In the genomic region with DNA sequence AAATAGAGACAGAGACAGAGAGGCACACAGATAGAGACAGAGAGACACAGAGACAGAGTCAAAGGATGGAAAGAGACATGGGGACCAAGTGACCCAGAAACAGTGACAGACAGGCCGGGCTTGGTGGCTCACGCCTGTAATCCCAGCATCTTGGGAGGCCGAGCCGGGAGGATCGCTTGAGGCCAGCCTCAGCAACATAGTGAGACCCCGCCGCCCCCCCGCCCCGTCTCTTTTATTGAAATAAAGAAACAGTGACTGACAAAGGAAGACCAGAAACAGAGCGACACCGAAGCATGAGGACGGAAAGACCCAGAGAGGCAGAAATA, we compare ENCODE assay signal across 8 cellular contexts. TPM values are rescaled to one million over a fixed set of nuclear protein-coding genes. Genes with fewer than 3 reads are reported as not detected.
DNase-seq lines count a peak whose midpoint lies in the region; ATAC-seq and TF ChIP-seq lines count a peak whose summit lies in the region.

No MANE protein-coding gene starts in this region.

- peak overlapping the region in 1 of 2 experiments; percentile 5 for H3K23ac ChIP-seq in mesenchymal stem cell (ENCODE audit: low read length in 2 of 2)

- peak overlapping the region in 1 of 2 experiments; percentile 77 for H2BK12ac ChIP-seq in mesenchymal stem cell (ENCODE audit: low read length in 2 of 2)

- H3K27ac Mint-ChIP-seq in activated T-cell treated with anti-CD3 and anti-CD28 coated beads, Interleukin-2, amount 50 U/mL, for 72 hours = no peak overlapping the region

- H3K9me3 ChIP-seq in mesenchymal stem cell (ENCODE audit: control insufficient read depth, low read length) (no peaks in the 10 kb centered on the region), upper lobe of left lung (no peaks in the 10 kb centered on the region)

- peak overlapping the region; percentile 86 to 87 for H3K4me3 Mint-ChIP-seq in activated T-cell treated with anti-CD3 and anti-CD28 coated beads, Interleukin-2, amount 50 U/mL, for 72 hours

- TF ChIP-seq EP300 in upper lobe of left lung (IDR thresholded peaks at IDR 0.05) = no peak

- H3K4me1 ChIP-seq in mesenchymal stem cell (ENCODE audit: control insufficient read depth, insufficient read depth, low read depth, low read length) = peaks cover 19% of the 10 kb centered on the region
- peaks cover 30 to 57% (median 39%) of the 10 kb centered on the region in 4 donors for H3K4me1 ChIP-seq in upper lobe of left lung

- H3K4ac ChIP-seq in mesenchymal stem cell (ENCODE audit: low read depth in 1 of 2, low read length in 2 of 2) = no peak overlapping the region

- H4K91ac ChIP-seq in mesenchymal stem cell (ENCODE audit: low read length) = no peak overlapping the region

- no peaks in the 10 kb centered on the region for H3K9me3 Mint-ChIP-seq in activated T-cell treated with anti-CD3 and anti-CD28 coated beads, Interleukin-2, amount 50 U/mL, for 72 hours

- H3K79me1 ChIP-seq in mesenchymal stem cell (replicated peaks; ENCODE audit: low read length, poor library complexity, severe bottlenecking) = no peaks in the 10 kb centered on the region

- H2BK15ac ChIP-seq in mesenchymal stem cell (ENCODE audit: low read depth, poor library complexity, severe bottlenecking) = no peak overlapping the region

- no peaks in the 10 kb centered on the region for H3K36me3 Mint-ChIP-seq in activated T-cell treated with anti-CD3 and anti-CD28 coated beads, Interleukin-2, amount 50 U/mL, for 72 hours (ENCODE audit: insufficient read depth in 2 of 2)

- WGBS in mesenchymal stem cell = 23% methylated on average over 11 of the region's 12 CpGs
- WGBS in upper lobe of left lung, 2 donors = 4 to 11% methylated on average over 12 of the region's 12 CpGs

- peak; percentile 1 to 4 for ATAC-seq in activated T-cell treated with anti-CD3 and anti-CD28 coated beads, Interleukin-2, amount 50 U/mL, for 72 hours (replicated peaks in 1 of 2)
- ATAC-seq in upper lobe of left lung (ENCODE audit: low FRiP score in 2 of 2) = no peak

- H2BK5ac ChIP-seq in mesenchymal stem cell (ENCODE audit: low read depth, low read length, poor library complexity, severe bottlenecking) = no peak overlapping the region

- H2AFZ ChIP-seq in mesenchymal stem cell (ENCODE audit: low read depth, low read length) = peak overlapping the region; percentile 95

- H3K4me3 ChIP-seq in mesenchymal stem cell (ENCODE audit: insufficient read depth in 1 of 2, low read depth in 1 of 2, low read length in 2 of 2) = peak overlapping the region in 1 of 2 experiments; percentile 83
- H3K4me3 ChIP-seq in upper lobe of left lung = peak overlapping the region in 3 of 4 donors; percentile 86 to 88 (median 87)

- H3K4me2 ChIP-seq in mesenchymal stem cell (ENCODE audit: low read length, poor library complexity, severe bottlenecking) = peak overlapping the region; percentile 89

- H3K27ac ChIP-seq in caudate nucleus (ENCODE audit: low read depth, low read length) = peak overlapping the region; percentile 46
- no peak overlapping the region for H3K27ac ChIP-seq in mesenchymal stem cell (ENCODE audit: low read length, poor library complexity, severe bottlenecking)
- peak overlapping the region; percentile 89 to 100 (median 97) for H3K27ac ChIP-seq in upper lobe of left lung

- no peak for TF ChIP-seq CTCF in upper lobe of left lung (IDR thresholded peaks at IDR 0.05)

- TF ChIP-seq POLR2A in upper lobe of left lung (IDR thresholded peaks at IDR 0.05) = no peak

- no peak for DNase-seq in activated T-cell treated with anti-CD3 and anti-CD28 coated beads, Interleukin-2, amount 50 U/mL, for 72 hours
- DNase-seq in activated T-cell treated with anti-CD3 and anti-CD28 coated beads, Interleukin-2, amount 50 U/mL, for 48 hours = no peak
- DNase-seq in caudate nucleus (lab: John Stamatoyannopoulos, UW) (no peak), mesenchymal stem cell (no peak), upper lobe of left lung (no peak), hypothalamus (lab: John Stamatoyannopoulos, UW) (no peak), ecto neural progenitor cell (ENCODE audit: low spot score) (no peak), EL (no peak)

- H2AK5ac ChIP-seq in mesenchymal stem cell (ENCODE audit: low read length, severe bottlenecking) = no peak overlapping the region

- peak overlapping the region; percentile 59 for H2BK120ac ChIP-seq in mesenchymal stem cell (ENCODE audit: low read depth, low read length)

- no peaks in the 10 kb centered on the region for H3K27me3 ChIP-seq in mesenchymal stem cell (ENCODE audit: control insufficient read depth in 1 of 2, insufficient read depth in 1 of 2, low read length in 2 of 2)
- H3K27me3 ChIP-seq in upper lobe of left lung = no peaks in the 10 kb centered on the region

- peak overlapping the region; percentile 12 for H4K8ac ChIP-seq in mesenchymal stem cell (ENCODE audit: low read length)

- no peak overlapping the region for H3K14ac ChIP-seq in mesenchymal stem cell (ENCODE audit: low read length in 2 of 2)

- peaks cover 19% of the 10 kb centered on the region for H3K4me1 Mint-ChIP-seq in activated T-cell treated with anti-CD3 and anti-CD28 coated beads, Interleukin-2, amount 50 U/mL, for 72 hours (ENCODE audit: low read depth)

- peak overlapping the region in 1 of 2 experiments; percentile 48 for H3K18ac ChIP-seq in mesenchymal stem cell (ENCODE audit: low read depth in 1 of 2, low read length in 2 of 2)

- H3K36me3 ChIP-seq in mesenchymal stem cell (ENCODE audit: control insufficient read depth in 1 of 2, insufficient read depth in 2 of 2, low read depth in 1 of 2, low read length in 2 of 2) (no peaks in the 10 kb centered on the region), upper lobe of left lung (no peaks in the 10 kb centered on the region)

- H3K27me3 Mint-ChIP-seq in activated T-cell treated with anti-CD3 and anti-CD28 coated beads, Interleukin-2, amount 50 U/mL, for 72 hours (ENCODE audit: low read depth) = peaks cover 35% of the 10 kb centered on the region

- H3K9ac ChIP-seq in mesenchymal stem cell (ENCODE audit: low read length) = peak overlapping the region; percentile 81

RNA-seq across cellular contexts. Expression of gene NECTIN2, which starts 0.8 kb away (rescaled TPM):
- total RNA-seq in activated T-cell treated with anti-CD3 and anti-CD28 coated beads, Interleukin-2, amount 50 U/mL, for 72 hours = 1 to 10 TPM; 2.8 to 3.3 TPM
- polyA plus RNA-seq in mesenchymal stem cell (2013, experiment 1 of 2) = 234 TPM
- polyA plus RNA-seq in mesenchymal stem cell (2013, experiment 2 of 2) = 231 TPM
- 100 to 1,000 TPM in 4 of 6 donors, 10 to 100 TPM in 2; 52.2 to 152 (median 109) TPM for total RNA-seq in upper lobe of left lung

RNA-seq across cellular contexts. Expression of gene BCAM, which starts 36.3 kb away (rescaled TPM):
- under 1 TPM in 1 of 2 donors, not detected in 1; 0.21 TPM for total RNA-seq in activated T-cell treated with anti-CD3 and anti-CD28 coated beads, Interleukin-2, amount 50 U/mL, for 72 hours
- 19.9 TPM for polyA plus RNA-seq in mesenchymal stem cell (2013, experiment 1 of 2)
- polyA plus RNA-seq in mesenchymal stem cell (2013, experiment 2 of 2) = 20.0 TPM
- 100 to 1,000 TPM; 246 to 557 (median 274) TPM for total RNA-seq in upper lobe of left lung

RNA-seq across cellular contexts. Expression of gene TOMM40, which starts 45.8 kb away (rescaled TPM):
- total RNA-seq in activated T-cell treated with anti-CD3 and anti-CD28 coated beads, Interleukin-2, amount 50 U/mL, for 72 hours = 10 to 100 TPM; 53.0 to 65.1 TPM
- polyA plus RNA-seq in mesenchymal stem cell (2013, experiment 1 of 2) = 39.7 TPM
- 37.9 TPM for polyA plus RNA-seq in mesenchymal stem cell (2013, experiment 2 of 2)
- total RNA-seq in upper lobe of left lung = 10 to 100 TPM; 26.6 to 88.3 (median 58.1) TPM

Comparison
In these comparisons a context has a peak if more than half of its experiments do, and no peak if none do; other contexts are left out.
1. ATAC-seq: peak in activated T-cell treated with anti-CD3 and anti-CD28 coated beads, Interleukin-2, amount 50 U/mL, for 72 hours (2 of 2); none in upper lobe of left lung (0 of 2).
2. RNA of gene NECTIN2, which starts 0.8 kb away (total RNA-seq): 52.2 to 152 TPM in upper lobe of left lung; 2.8 to 3.3 TPM in activated T-cell treated with anti-CD3 and anti-CD28 coated beads, Interleukin-2, amount 50 U/mL, for 72 hours; every median in the first group is over 10 times any median in the second.
3. RNA of gene BCAM, which starts 36.3 kb away (total RNA-seq): 246 to 557 TPM in upper lobe of left lung; 0.21 TPM in activated T-cell treated with anti-CD3 and anti-CD28 coated beads, Interleukin-2, amount 50 U/mL, for 72 hours; every median in the first group is over 100 times any median in the second.